In genomic region chr1:200668514-200669313, GRCh38 we compare ENCODE assay signal across 8 cellular contexts. TPM values are rescaled to one million over a fixed set of nuclear protein-coding genes. Genes with fewer than 3 reads are reported as not detected.
DNase-seq lines count a peak whose midpoint lies in the region; ATAC-seq and TF ChIP-seq lines count a peak whose summit lies in the region.

No MANE protein-coding gene starts in this region.

- TF ChIP-seq CTCF in heart left ventricle (IDR thresholded peaks at IDR 0.05) (no peak), astrocyte of the spinal cord (IDR thresholded peaks at IDR 0.05; ENCODE audit: low read depth, low read length) (no peak), vagina (IDR thresholded peaks at IDR 0.05) (no peak)

- peaks cover 0 to 25% (median 20%) of the 10 kb centered on the region in 9 donors for H3K36me3 ChIP-seq in heart left ventricle
- no peaks in the 10 kb centered on the region for H3K36me3 ChIP-seq in vagina

- intact Hi-C loops in heart left ventricle (cut with DNase I): loop anchor here in 6 of 10 donors (1.0 to 5.0 kb wide), 6 partner anchors 46 to 135 kb away; partner anchors contain the start of genes CAMSAP2 (in 4 of the 6) and KIF14 (in 1 of the 6)
- intact Hi-C loops in Right ventricle myocardium superior (cut with DNase I): no loop called here
- intact Hi-C loops in vagina (cut with DNase I): no loop called here

- no peak for DNase-seq in heart left ventricle
- no peak for DNase-seq in Right ventricle myocardium superior
- DNase-seq in astrocyte of the spinal cord (ENCODE audit: low read depth, low spot score): no peak
- peak; percentile 21 for DNase-seq in medulla oblongata (ENCODE audit: extremely low spot score)
- DNase-seq in vagina (ENCODE audit: extremely low spot score in 2 of 2): no peak
- DNase-seq in activated CD4-positive, CD25-positive, alpha-beta regulatory T cell (lab: John Stamatoyannopoulos, UW): no peak

- in situ Hi-C loops in astrocyte of the spinal cord (cut with HindIII; ENCODE audit: low sequenced_read_pairs): no loop called here

- no peaks in the 10 kb centered on the region for H3K9me3 ChIP-seq in heart left ventricle
- H3K9me3 ChIP-seq in vagina: no peaks in the 10 kb centered on the region

- H3K4me1 ChIP-seq in heart left ventricle (peaks cover 0 to 45% (median 29%) of the 10 kb centered on the region in 12 donors), vagina (peaks cover 41% of the 10 kb centered on the region)

- ATAC-seq in heart left ventricle: no peak
- no peak for ATAC-seq in Right ventricle myocardium superior (ENCODE audit: poor library complexity)
- ATAC-seq in HG03469 (IDR thresholded peaks at IDR 0.05; ENCODE audit: unreplicated experiment): no peak
- no peak for ATAC-seq in HG03159 (IDR thresholded peaks at IDR 0.05; ENCODE audit: unreplicated experiment)

- WGBS in heart left ventricle, 4 donors: 34 to 39% (median 36%) methylated on average over 7 of the region's 7 CpGs

- TF ChIP-seq POLR2A in heart left ventricle (IDR thresholded peaks at IDR 0.05) (no peak), vagina (IDR thresholded peaks at IDR 0.05) (no peak)

- H3K27me3 ChIP-seq in heart left ventricle (no peaks in the 10 kb centered on the region), vagina (no peaks in the 10 kb centered on the region)

- H3K4me3 ChIP-seq in heart left ventricle (peak overlapping the region in 11 of 12 donors; percentile 67 to 97 (median 86)), astrocyte of the spinal cord (ENCODE audit: low read depth, low read length) (peak overlapping the region; percentile 69), vagina (peak overlapping the region; percentile 76 to 92)

- H3K27ac ChIP-seq in heart left ventricle: peak overlapping the region; percentile 98 to 100 (median 100)
- peak overlapping the region; percentile 98 for H3K27ac ChIP-seq in vagina

RNA-seq across cellular contexts. Expression of gene DDX59, which starts 1.0 kb away (rescaled TPM):
- 10 to 100 TPM; 12.9 to 21.6 (median 15.9) TPM for total RNA-seq in heart left ventricle
- polyA plus RNA-seq in heart left ventricle: 10 to 100 TPM in 1 of 2 donors, 1 to 10 TPM in 1; 10.0 to 15.5 TPM
- 12.9 TPM for total RNA-seq in Right ventricle myocardium superior
- 16.2 TPM for total RNA-seq in vagina

RNA-seq across cellular contexts. Expression of gene KIF14, which starts 48.2 kb away (rescaled TPM):
- total RNA-seq in heart left ventricle: 1 to 10 TPM in 1 of 9 donors, under 1 TPM in 7, not detected in 1; 0.04 to 2.0 (median 0.14) TPM
- polyA plus RNA-seq in heart left ventricle: under 1 TPM in 1 of 2 donors, not detected in 1; 0.04 TPM
- total RNA-seq in Right ventricle myocardium superior: 0.19 TPM
- 0.74 TPM for total RNA-seq in vagina

Comparison
In these comparisons a context has a peak if more than half of its experiments do, and no peak if none do; other contexts are left out.
1. intact Hi-C loops: an anchor here in heart left ventricle (1.0 to 5.0 kb wide); none called in Right ventricle myocardium superior and vagina.